ENCODE assay signal across 14 cellular contexts in the genomic region with DNA sequence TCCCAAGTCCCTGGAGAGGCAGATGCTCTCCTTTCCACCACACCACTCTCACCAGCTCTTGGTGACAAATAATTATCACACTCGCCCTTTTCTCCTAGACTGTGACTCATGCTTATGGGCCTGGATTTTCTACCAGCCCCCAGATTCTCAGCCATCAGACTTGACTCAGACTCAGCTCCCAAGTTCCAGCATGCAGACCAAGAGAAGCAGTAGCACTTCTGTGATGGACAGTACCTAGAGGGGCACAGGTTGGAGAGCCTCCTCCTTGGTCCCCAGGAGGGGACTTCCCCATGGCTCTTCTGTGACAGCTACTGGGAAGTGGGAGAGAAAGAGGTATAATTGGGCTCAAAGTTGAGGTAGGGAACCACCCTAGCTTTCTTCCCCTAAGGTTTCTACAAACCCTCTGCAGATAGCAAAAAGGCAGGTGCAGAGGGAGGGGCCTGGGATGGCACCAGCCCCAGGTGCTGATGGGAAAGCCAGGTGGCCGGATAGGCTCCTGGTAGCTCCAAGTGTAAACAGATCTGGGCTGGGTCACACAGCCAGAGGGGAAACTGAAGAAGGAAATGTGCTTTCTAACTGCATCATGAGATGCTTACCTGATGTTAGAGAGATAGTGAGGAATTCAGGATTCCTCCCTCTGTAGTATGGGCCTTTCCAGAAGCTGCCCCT. TPM values are rescaled to one million over a fixed set of nuclear protein-coding genes. Genes with fewer than 3 reads are reported as not detected.
DNase-seq lines count a peak whose midpoint lies in the region; ATAC-seq, FAIRE-seq and TF ChIP-seq lines count a peak whose summit lies in the region.
"Had no signal": no experiment of that assay in that cellular context is flagged by ENCODE, and none has a peak within 500 bp of the region (broad histone marks: within the 10 kb centered on the region; RNA-seq: fewer than 3 reads in every experiment).

No MANE protein-coding gene starts in this region.

- H3K4me3 ChIP-seq in foreskin fibroblast (ENCODE audit: low read depth in 1 of 2, low read length in 2 of 2) (no peak overlapping the region), hepatocyte (no peak overlapping the region)
- H3K4me3 ChIP-seq: BLaER1, right atrium auricular region, SK-N-MC had no signal

- no peaks in the 10 kb centered on the region for H3K9me3 ChIP-seq in hepatocyte (ENCODE audit: low read depth)
- H3K9me3 ChIP-seq: BLaER1, right atrium auricular region had no signal

- H4K20me1 ChIP-seq in hepatocyte (ENCODE audit: insufficient read depth, poor library complexity, severe bottlenecking): no peaks in the 10 kb centered on the region
- H4K20me1 ChIP-seq: BLaER1 had no signal

- TF ChIP-seq CTCF in 22Rv1 (IDR thresholded peaks at IDR 0.05) (no peak), foreskin fibroblast (IDR thresholded peaks at IDR 0.05; ENCODE audit: low read depth, low read length) (no peak), omental fat pad (IDR thresholded peaks at IDR 0.05) (no peak), hepatocyte (IDR thresholded peaks at IDR 0.05; ENCODE audit: poor library complexity) (no peak)

- H3K27ac ChIP-seq in 22Rv1: peak overlapping the region; percentile 39
- H3K27ac ChIP-seq in hepatocyte: no peak overlapping the region
- H3K27ac ChIP-seq: BLaER1, right atrium auricular region, SK-N-MC had no signal

- no peaks in the 10 kb centered on the region for H3K36me3 ChIP-seq in hepatocyte (replicated peaks; ENCODE audit: insufficient read depth, low read depth)
- H3K36me3 ChIP-seq: BLaER1, right atrium auricular region had no signal

- H3K9me2 ChIP-seq in hepatocyte (replicated peaks; ENCODE audit: insufficient read depth): no peaks in the 10 kb centered on the region

- H3K27me3 ChIP-seq in hepatocyte: no peaks in the 10 kb centered on the region
- H3K27me3 ChIP-seq: BLaER1, right atrium auricular region had no signal

- H3K4me1 ChIP-seq in hepatocyte (ENCODE audit: insufficient read depth): no peaks in the 10 kb centered on the region

- WGBS in hepatocyte (ENCODE audit: low lambda C conversion rate, missing lambda C conversion rate): 65% methylated on average over 2 of the region's 2 CpGs

- no peak for TF ChIP-seq POLR2A in GM12891 (IDR thresholded peaks at IDR 0.05; ENCODE audit: low read depth, low read length)

- no peak for ATAC-seq in omental fat pad (ENCODE audit: low FRiP score)

- H2AFZ ChIP-seq in hepatocyte: no peak overlapping the region

- no peaks in the 10 kb centered on the region for H3K79me2 ChIP-seq in hepatocyte

- H3K4me2 ChIP-seq in hepatocyte: no peak overlapping the region
- H3K4me2 ChIP-seq: BLaER1 had no signal

- DNase-seq in GM12891 (ENCODE audit: insufficient read length, low spot score) (no peak), NCI-H526 treated with DMSO at 0.1 percent for 48 hours (lab: John Stamatoyannopoulos, UW) (peak; percentile 11), foreskin fibroblast (peak; percentile 27 to 61), omental fat pad (ENCODE audit: low spot score) (no peak), hepatocyte (ENCODE audit: low spot score) (no peak), UCSD-AML1 (lab: John Stamatoyannopoulos, UW; ENCODE audit: unreplicated experiment) (no peak), T1000 (lab: John Stamatoyannopoulos, UW) (no peak)
- DNase-seq: activated CD4-positive, alpha-beta T cell treated with anti-CD3 and anti-CD28 coated beads, Interleukin-2, amount 50 U/mL, for 4 hours; effector CD8-positive, alpha-beta T cell; NCI-H1092 treated with DMSO at 0.1 percent for 48 hours had no signal

- FAIRE-seq in GM12891 (lab: Jason Lieb, UNC): peak; percentile 56

TF ChIP-seq in GM12891, 5 proteins besides CTCF, POLR2A, EP300 and RAD21:
- TF ChIP-seq SPI1 (IDR thresholded peaks at IDR 0.05; ENCODE audit: low read depth, low read length) (no peak), PAX5 (IDR thresholded peaks at IDR 0.05; ENCODE audit: insufficient read depth, low read length, severe bottlenecking) (no peak), POLR2AphosphoS5 (IDR thresholded peaks at IDR 0.05; ENCODE audit: low read depth, low read length) (no peak), TAF1 (IDR thresholded peaks at IDR 0.05; ENCODE audit: low read depth, low read length) (no peak), POU2F2 (IDR thresholded peaks at IDR 0.05; ENCODE audit: low read depth, low read length) (no peak)

RNA-seq across cellular contexts. Expression of a gene that starts 4.1 kb away (rescaled TPM):
- polyA plus RNA-seq in GM12891 (2012; ENCODE audit: low read depth, missing spikeins): not detected
- total RNA-seq in omental fat pad (under 1 TPM in 2 of 4 donors, not detected in 2; 0.12 to 0.56 TPM), hepatocyte (not detected in 2 replicates)
- polyA plus RNA-seq in hepatocyte: not detected in 2 replicates
- total RNA-seq: right atrium auricular region had no signal

RNA-seq across cellular contexts. Expression of a gene that starts 13.7 kb away (rescaled TPM):
- polyA plus RNA-seq in GM12891 (2012; ENCODE audit: low read depth, missing spikeins): not detected
- total RNA-seq in omental fat pad (not detected), hepatocyte (not detected in 2 replicates)
- polyA plus RNA-seq in hepatocyte: not detected in 2 replicates
- total RNA-seq: right atrium auricular region had no signal

RNA-seq across cellular contexts. Expression of a gene that starts 18.5 kb away (rescaled TPM):
- polyA plus RNA-seq in GM12891 (2012; ENCODE audit: low read depth, missing spikeins): 26.7 TPM
- total RNA-seq in omental fat pad: 10 to 100 TPM; 60.7 to 76.5 (median 65.7) TPM
- 69.2 and 69.6 TPM in 2 replicates for total RNA-seq in hepatocyte
- polyA plus RNA-seq in hepatocyte: 71.7 and 90.3 TPM in 2 replicates

RNA-seq across cellular contexts. Expression of a gene that starts 29.3 kb away (rescaled TPM):
- polyA plus RNA-seq in GM12891 (2012; ENCODE audit: low read depth, missing spikeins): 0.55 TPM
- total RNA-seq in omental fat pad: 1 to 10 TPM in 1 of 4 donors, under 1 TPM in 2, not detected in 1; 0.50 to 1.1 (median 0.65) TPM
- total RNA-seq in hepatocyte: 0.03 TPM in 1 of 2 replicates, not detected in the other
- 0.58 and 1.1 TPM in 2 replicates for polyA plus RNA-seq in hepatocyte

RNA-seq across cellular contexts. Expression of a gene that starts 34.0 kb away (rescaled TPM):
- 2.8 TPM for polyA plus RNA-seq in GM12891 (2012; ENCODE audit: low read depth, missing spikeins)
- total RNA-seq in omental fat pad (1 to 10 TPM; 1.3 to 9.3 (median 5.5) TPM), hepatocyte (0.28 and 2.5 TPM in 2 replicates)
- polyA plus RNA-seq in hepatocyte: 1.8 and 2.2 TPM in 2 replicates

Comparison
In these comparisons a context has a peak if more than half of its experiments do, and no peak if none do; other contexts are left out.
1. DNase-seq: peak in NCI-H526 treated with DMSO at 0.1 percent for 48 hours (single experiment) and foreskin fibroblast (2 of 2); none in GM12891 (single experiment), omental fat pad (single experiment), hepatocyte (single experiment), UCSD-AML1 (single experiment) and T1000 (single experiment).